ENCODE assay signal across 44 cellular contexts in genomic region chr6:73364121-73364520, GRCh38. TPM values are rescaled to one million over a fixed set of nuclear protein-coding genes. Genes with fewer than 3 reads are reported as not detected.
"Had no signal": no experiment of that assay in that cellular context is flagged by ENCODE, and none has a peak within 500 bp of the region (broad histone marks: within the 10 kb centered on the region; RNA-seq: fewer than 3 reads in every experiment).

No MANE protein-coding gene starts in this region.

- H3K4me1 Mint-ChIP-seq: activated naive CD4-positive, alpha-beta T cell treated with anti-CD3 and anti-CD28 coated beads, Interleukin-2, amount 10 ng/mL, durations not matched to agents 7 days and 5 days; activated naive CD4-positive, alpha-beta T cell treated with anti-CD3 and anti-CD28 coated beads, Interleukin-2, amount 50 U/mL, for 24 hours; activated naive CD8-positive, alpha-beta T cell treated with anti-CD3 and anti-CD28 coated beads for 36 hours; activated naive CD8-positive, alpha-beta T cell treated with anti-CD3 and anti-CD28 coated beads, Interleukin-2, amount 10 ng/mL, durations not matched to agents 7 days and 5 days; activated naive CD8-positive, alpha-beta T cell treated with anti-CD3 and anti-CD28 coated beads, Interleukin-2, amount 50 U/mL, for 24 hours; activated T-helper 17 cell treated with anti-CD3 and anti-CD28 coated beads, Interleukin-2, amount 50 U/mL, for 72 hours; brain; central memory CD8-positive, alpha-beta T cell had no signal

- H3K9me3 ChIP-seq: adrenal gland, ascending aorta, body of pancreas had no signal

- ATAC-seq: activated naive CD4-positive, alpha-beta T cell treated with anti-CD3 and anti-CD28 coated beads, Interleukin-2, amount 50 U/mL, for 72 hours; activated naive CD8-positive, alpha-beta T cell treated with anti-CD3 and anti-CD28 coated beads, Interleukin-2, amount 50 U/mL, for 24 hours; activated T-cell treated with anti-CD3 and anti-CD28 coated beads, Interleukin-2, amount 50 U/mL, for 4 hours; activated T-cell treated with anti-CD3 and anti-CD28 coated beads, Interleukin-2, amount 50 U/mL, for 72 hours; activated T-helper 17 cell treated with anti-CD3 and anti-CD28 coated beads, Interleukin-2, amount 50 U/mL, for 72 hours; body of pancreas had no signal

- FAIRE-seq: astrocyte, bronchial epithelial cell had no signal

- H3K27me3 Mint-ChIP-seq: activated naive CD8-positive, alpha-beta T cell treated with anti-CD3 and anti-CD28 coated beads for 36 hours; activated naive CD8-positive, alpha-beta T cell treated with anti-CD3 and anti-CD28 coated beads, Interleukin-2, amount 50 U/mL, for 24 hours; activated T-cell treated with anti-CD3 and anti-CD28 coated beads, Interleukin-2, amount 50 U/mL, for 24 hours; activated T-helper 17 cell treated with anti-CD3 and anti-CD28 coated beads, Interleukin-2, amount 50 U/mL, for 72 hours; brain; central memory CD8-positive, alpha-beta T cell had no signal

- H3K9me3 Mint-ChIP-seq: activated naive CD4-positive, alpha-beta T cell treated with anti-CD3 and anti-CD28 coated beads for 36 hours; activated naive CD4-positive, alpha-beta T cell treated with anti-CD3 and anti-CD28 coated beads, Interleukin-2, amount 10 ng/mL, durations not matched to agents 7 days and 5 days; activated naive CD4-positive, alpha-beta T cell treated with anti-CD3 and anti-CD28 coated beads, Interleukin-2, amount 50 U/mL, for 24 hours; activated naive CD4-positive, alpha-beta T cell treated with anti-CD3 and anti-CD28 coated beads, Interleukin-2, amount 50 U/mL, for 72 hours; activated naive CD8-positive, alpha-beta T cell treated with anti-CD3 and anti-CD28 coated beads for 36 hours; activated naive CD8-positive, alpha-beta T cell treated with anti-CD3 and anti-CD28 coated beads, Interleukin-2, amount 10 ng/mL, durations not matched to agents 7 days and 5 days; activated naive CD8-positive, alpha-beta T cell treated with anti-CD3 and anti-CD28 coated beads, Interleukin-2, amount 50 U/mL, for 24 hours; activated T-cell treated with anti-CD3 and anti-CD28 coated beads, Interleukin-2, amount 50 U/mL, for 24 hours; activated T-cell treated with anti-CD3 and anti-CD28 coated beads, Interleukin-2, amount 50 U/mL, for 4 hours; activated T-cell treated with anti-CD3 and anti-CD28 coated beads, Interleukin-2, amount 50 U/mL, for 72 hours; activated T-helper 1 cell treated with anti-CD3 and anti-CD28 coated beads, Interleukin-12 subunit alpha, Interleukin-12 subunit beta, Interleukin-2, Interleukin-4 antibody, amounts not matched to agents 30 ng/mL and 10 ng/mL and 1 ng/mL, durations not matched to agents 14 hours and 24 hours and 36 hours; activated T-helper 17 cell treated with anti-CD3 and anti-CD28 coated beads, Interleukin-2, amount 50 U/mL, for 72 hours; activated T-helper 2 cell treated with anti-CD3 and anti-CD28 coated beads, Interferon-gamma antibody, Interleukin-2, Interleukin-4, amounts not matched to agents 10 μg/mL and 5 μg/mL and 100 μg/mL, durations not matched to agents 14 hours and 24 hours and 36 hours; central memory CD8-positive, alpha-beta T cell had no signal

- H3K4me3 ChIP-seq: adrenal gland, ascending aorta, body of pancreas, breast epithelium, cardiac muscle cell had no signal

- H3K27ac Mint-ChIP-seq: activated naive CD4-positive, alpha-beta T cell treated with anti-CD3 and anti-CD28 coated beads for 36 hours; activated naive CD4-positive, alpha-beta T cell treated with anti-CD3 and anti-CD28 coated beads, Interleukin-2, amount 10 ng/mL, durations not matched to agents 7 days and 5 days; activated naive CD4-positive, alpha-beta T cell treated with anti-CD3 and anti-CD28 coated beads, Interleukin-2, amount 50 U/mL, for 24 hours; activated naive CD4-positive, alpha-beta T cell treated with anti-CD3 and anti-CD28 coated beads, Interleukin-2, amount 50 U/mL, for 72 hours; activated naive CD8-positive, alpha-beta T cell; activated naive CD8-positive, alpha-beta T cell treated with anti-CD3 and anti-CD28 coated beads for 36 hours; activated naive CD8-positive, alpha-beta T cell treated with anti-CD3 and anti-CD28 coated beads, Interleukin-2, amount 10 ng/mL, durations not matched to agents 7 days and 5 days; activated naive CD8-positive, alpha-beta T cell treated with anti-CD3 and anti-CD28 coated beads, Interleukin-2, amount 50 U/mL, for 24 hours; activated T-cell treated with anti-CD3 and anti-CD28 coated beads, Interleukin-2, amount 50 U/mL, for 24 hours; activated T-cell treated with anti-CD3 and anti-CD28 coated beads, Interleukin-2, amount 50 U/mL, for 72 hours; activated T-helper 1 cell treated with anti-CD3 and anti-CD28 coated beads, Interleukin-12 subunit alpha, Interleukin-12 subunit beta, Interleukin-2, Interleukin-4 antibody, amounts not matched to agents 30 ng/mL and 10 ng/mL and 1 ng/mL, durations not matched to agents 14 hours and 24 hours and 36 hours; activated T-helper 17 cell treated with anti-CD3 and anti-CD28 coated beads, Interleukin-2, amount 50 U/mL, for 72 hours; activated T-helper 2 cell treated with anti-CD3 and anti-CD28 coated beads, Interferon-gamma antibody, Interleukin-2, Interleukin-4, amounts not matched to agents 10 μg/mL and 5 μg/mL and 100 μg/mL, durations not matched to agents 14 hours and 24 hours and 36 hours; brain had no signal

- H3K4me1 ChIP-seq: adrenal gland, ascending aorta, body of pancreas, breast epithelium had no signal

- H3K36me3 ChIP-seq: adrenal gland, ascending aorta, brain microvascular endothelial cell, breast epithelium, cardiac muscle cell had no signal

- H3K27ac ChIP-seq: adrenal gland, ascending aorta, body of pancreas, brain microvascular endothelial cell, breast epithelium, cardiac muscle cell had no signal

- H3K4me3 Mint-ChIP-seq: activated naive CD4-positive, alpha-beta T cell treated with anti-CD3 and anti-CD28 coated beads for 36 hours; activated naive CD4-positive, alpha-beta T cell treated with anti-CD3 and anti-CD28 coated beads, Interleukin-2, amount 10 ng/mL, durations not matched to agents 7 days and 5 days; activated naive CD4-positive, alpha-beta T cell treated with anti-CD3 and anti-CD28 coated beads, Interleukin-2, amount 50 U/mL, for 24 hours; activated naive CD8-positive, alpha-beta T cell; activated naive CD8-positive, alpha-beta T cell treated with anti-CD3 and anti-CD28 coated beads for 36 hours; activated naive CD8-positive, alpha-beta T cell treated with anti-CD3 and anti-CD28 coated beads, Interleukin-2, amount 10 ng/mL, durations not matched to agents 7 days and 5 days; activated naive CD8-positive, alpha-beta T cell treated with anti-CD3 and anti-CD28 coated beads, Interleukin-2, amount 50 U/mL, for 24 hours; activated T-cell treated with anti-CD3 and anti-CD28 coated beads, Interleukin-2, amount 50 U/mL, for 24 hours; activated T-cell treated with anti-CD3 and anti-CD28 coated beads, Interleukin-2, amount 50 U/mL, for 4 hours; activated T-cell treated with anti-CD3 and anti-CD28 coated beads, Interleukin-2, amount 50 U/mL, for 72 hours; activated T-helper 1 cell treated with anti-CD3 and anti-CD28 coated beads, Interleukin-12 subunit alpha, Interleukin-12 subunit beta, Interleukin-2, Interleukin-4 antibody, amounts not matched to agents 30 ng/mL and 10 ng/mL and 1 ng/mL, durations not matched to agents 14 hours and 24 hours and 36 hours; activated T-helper 17 cell treated with anti-CD3 and anti-CD28 coated beads, Interleukin-2, amount 50 U/mL, for 72 hours; brain; central memory CD8-positive, alpha-beta T cell had no signal

- H3K27me3 ChIP-seq: adrenal gland, ascending aorta, body of pancreas, brain microvascular endothelial cell, breast epithelium, cardiac muscle cell had no signal

- DNase-seq: activated effector memory CD4-positive, alpha-beta T cell treated with anti-CD3 and anti-CD28 coated beads, Interleukin-2, amount 50 U/mL, for 16 hours; activated effector memory CD4-positive, alpha-beta T cell treated with Interleukin-2 at 50 U/mL for 16 hours; activated gamma-delta T cell; activated gamma-delta T cell treated with Interleukin-2 at 50 U/mL for 16 hours; activated naive CD4-positive, alpha-beta T cell; activated naive CD4-positive, alpha-beta T cell treated with anti-CD3 and anti-CD28 coated beads for 36 hours; activated naive CD4-positive, alpha-beta T cell treated with anti-CD3 and anti-CD28 coated beads, Interleukin-2, amount 10 ng/mL, durations not matched to agents 7 days and 5 days; activated naive CD4-positive, alpha-beta T cell treated with anti-CD3 and anti-CD28 coated beads, Interleukin-2, amount 50 U/mL, for 16 hours; activated naive CD4-positive, alpha-beta T cell treated with Interleukin-2 at 50 U/mL for 16 hours; activated naive CD8-positive, alpha-beta T cell treated with anti-CD3 and anti-CD28 coated beads for 36 hours; activated naive CD8-positive, alpha-beta T cell treated with anti-CD3 and anti-CD28 coated beads, Interleukin-2, amount 10 ng/mL, durations not matched to agents 7 days and 5 days; activated naive CD8-positive, alpha-beta T cell treated with anti-CD3 and anti-CD28 coated beads, Interleukin-2, amount 50 U/mL, for 24 hours; activated T-cell treated with anti-CD3 and anti-CD28 coated beads, Interleukin-2, amount 50 U/mL, for 1 hour; activated T-cell treated with anti-CD3 and anti-CD28 coated beads, Interleukin-2, amount 50 U/mL, for 24 hours; activated T-cell treated with anti-CD3 and anti-CD28 coated beads, Interleukin-2, amount 50 U/mL, for 4 hours; activated T-cell treated with anti-CD3 and anti-CD28 coated beads, Interleukin-2, amount 50 U/mL, for 48 hours; activated T-cell treated with anti-CD3 and anti-CD28 coated beads, Interleukin-2, amount 50 U/mL, for 72 hours; adrenal gland; amniotic stem cell; amygdala; anterior cingulate cortex; aorta; body of pancreas; brain microvascular endothelial cell; caudate nucleus; central memory CD4-positive, alpha-beta T cell; cerebellar nuclear complex had no signal

- H3K36me3 Mint-ChIP-seq: activated naive CD4-positive, alpha-beta T cell treated with anti-CD3 and anti-CD28 coated beads, Interleukin-2, amount 10 ng/mL, durations not matched to agents 7 days and 5 days; activated naive CD4-positive, alpha-beta T cell treated with anti-CD3 and anti-CD28 coated beads, Interleukin-2, amount 50 U/mL, for 24 hours; activated naive CD4-positive, alpha-beta T cell treated with anti-CD3 and anti-CD28 coated beads, Interleukin-2, amount 50 U/mL, for 72 hours; activated naive CD8-positive, alpha-beta T cell treated with anti-CD3 and anti-CD28 coated beads for 36 hours; activated naive CD8-positive, alpha-beta T cell treated with anti-CD3 and anti-CD28 coated beads, Interleukin-2, amount 10 ng/mL, durations not matched to agents 7 days and 5 days; brain had no signal

RNA-seq across cellular contexts. Expression of gene KHDC3L, which starts 1.7 kb away (rescaled TPM):
- total RNA-seq: activated naive CD4-positive, alpha-beta T cell treated with anti-CD3 and anti-CD28 coated beads for 36 hours; activated naive CD8-positive, alpha-beta T cell treated with anti-CD3 and anti-CD28 coated beads for 36 hours; activated naive CD8-positive, alpha-beta T cell treated with anti-CD3 and anti-CD28 coated beads, Interleukin-2, amount 10 ng/mL, durations not matched to agents 7 days and 5 days; activated T-cell treated with anti-CD3 and anti-CD28 coated beads, Interleukin-2, amount 50 U/mL, for 4 hours; activated T-cell treated with anti-CD3 and anti-CD28 coated beads, Interleukin-2, amount 50 U/mL, for 72 hours; activated T-helper 1 cell treated with anti-CD3 and anti-CD28 coated beads, Interleukin-12 subunit alpha, Interleukin-12 subunit beta, Interleukin-2, Interleukin-4 antibody, amounts not matched to agents 30 ng/mL and 10 ng/mL and 1 ng/mL, durations not matched to agents 14 hours and 24 hours and 36 hours; activated T-helper 17 cell treated with anti-CD3 and anti-CD28 coated beads, Interleukin-2, amount 50 U/mL, for 72 hours; activated T-helper 2 cell treated with anti-CD3 and anti-CD28 coated beads, Interferon-gamma antibody, Interleukin-2, Interleukin-4, amounts not matched to agents 10 μg/mL and 5 μg/mL and 100 μg/mL, durations not matched to agents 14 hours and 24 hours and 36 hours; adrenal gland; aorta; ascending aorta; astrocyte; body of pancreas; breast epithelium; bronchial epithelial cell; cardiac septum; chondrocyte had no signal
- polyA plus RNA-seq: adipose tissue, adrenal gland, aorta, cardiac muscle cell had no signal

RNA-seq across cellular contexts. Expression of gene OOEP, which starts 5.6 kb away (rescaled TPM):
- total RNA-seq: activated naive CD8-positive, alpha-beta T cell treated with anti-CD3 and anti-CD28 coated beads for 36 hours; activated T-helper 2 cell treated with anti-CD3 and anti-CD28 coated beads, Interferon-gamma antibody, Interleukin-2, Interleukin-4, amounts not matched to agents 10 μg/mL and 5 μg/mL and 100 μg/mL, durations not matched to agents 14 hours and 24 hours and 36 hours; ascending aorta; astrocyte; body of pancreas; bronchial epithelial cell; cardiac muscle cell; cardiac septum; cerebellum; chondrocyte had no signal
- polyA plus RNA-seq: cardiac muscle cell had no signal

RNA-seq across cellular contexts. Expression of gene DPPA5, which starts 10.0 kb away (rescaled TPM):
- total RNA-seq: activated naive CD4-positive, alpha-beta T cell treated with anti-CD3 and anti-CD28 coated beads for 36 hours; activated naive CD4-positive, alpha-beta T cell treated with anti-CD3 and anti-CD28 coated beads, Interleukin-2, amount 50 U/mL, for 72 hours; activated naive CD8-positive, alpha-beta T cell treated with anti-CD3 and anti-CD28 coated beads for 36 hours; activated naive CD8-positive, alpha-beta T cell treated with anti-CD3 and anti-CD28 coated beads, Interleukin-2, amount 10 ng/mL, durations not matched to agents 7 days and 5 days; activated T-cell treated with anti-CD3 and anti-CD28 coated beads, Interleukin-2, amount 50 U/mL, for 4 hours; activated T-cell treated with anti-CD3 and anti-CD28 coated beads, Interleukin-2, amount 50 U/mL, for 72 hours; activated T-helper 1 cell treated with anti-CD3 and anti-CD28 coated beads, Interleukin-12 subunit alpha, Interleukin-12 subunit beta, Interleukin-2, Interleukin-4 antibody, amounts not matched to agents 30 ng/mL and 10 ng/mL and 1 ng/mL, durations not matched to agents 14 hours and 24 hours and 36 hours; activated T-helper 17 cell treated with anti-CD3 and anti-CD28 coated beads, Interleukin-2, amount 50 U/mL, for 72 hours; activated T-helper 2 cell treated with anti-CD3 and anti-CD28 coated beads, Interferon-gamma antibody, Interleukin-2, Interleukin-4, amounts not matched to agents 10 μg/mL and 5 μg/mL and 100 μg/mL, durations not matched to agents 14 hours and 24 hours and 36 hours; adrenal gland; aorta; ascending aorta; astrocyte; body of pancreas; breast epithelium; bronchial epithelial cell; cardiac muscle cell; cardiac septum; cerebellum; chondrocyte had no signal
- polyA plus RNA-seq: adipose tissue, adrenal gland, cardiac muscle cell had no signal

RNA-seq across cellular contexts. Expression of gene DDX43, which starts 30.5 kb away (rescaled TPM):
- total RNA-seq: activated naive CD4-positive, alpha-beta T cell treated with anti-CD3 and anti-CD28 coated beads for 36 hours; ascending aorta; astrocyte; cardiac muscle cell; cardiac septum; chondrocyte had no signal
- polyA plus RNA-seq: cardiac muscle cell had no signal
